In the genomic region with DNA sequence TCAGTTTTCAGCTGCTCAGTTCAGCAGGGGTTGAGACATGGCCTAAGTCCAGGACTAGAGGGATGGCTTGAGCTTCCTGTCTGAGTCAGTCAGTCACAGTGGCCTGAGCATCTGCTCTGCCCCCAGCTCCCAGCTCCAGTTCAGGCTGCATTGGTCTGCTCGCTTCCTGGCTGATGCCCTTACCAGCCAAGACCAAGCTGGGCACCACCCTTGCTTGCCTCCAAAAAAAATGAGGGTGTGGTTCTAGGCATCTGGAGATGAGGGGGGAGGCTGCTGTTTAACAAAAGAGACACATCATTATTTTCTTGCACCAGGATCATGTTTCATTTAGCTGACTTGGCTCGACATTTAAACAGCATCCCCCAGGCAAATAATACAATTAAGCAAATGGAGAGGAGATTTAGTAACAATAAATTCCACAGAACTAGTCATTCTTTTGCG, we compare ENCODE assay signal across 12 cellular contexts.
A peak's percentile ranks its signal among the peaks of the same experiment; 100 is the strongest.
DNase-seq lines count a peak whose midpoint lies in the region; ATAC-seq, FAIRE-seq and TF ChIP-seq lines count a peak whose summit lies in the region.
"Had no signal": no experiment of that assay in that cellular context is flagged by ENCODE, and none has a peak within 500 bp of the region (broad histone marks: within the 10 kb centered on the region; RNA-seq: fewer than 3 reads in every experiment).

No MANE protein-coding gene starts in this region.

- H3K9me3 Mint-ChIP-seq in astrocyte (ENCODE audit: unreplicated experiment) = no peaks in the 10 kb centered on the region

- H3K36me3 ChIP-seq in astrocyte (ENCODE audit: insufficient read depth, low read length) (no peaks in the 10 kb centered on the region), body of pancreas (replicated peaks in 1 of 2; ENCODE audit: insufficient read depth in 1 of 2, low read depth in 2 of 2) (no peaks in the 10 kb centered on the region)
- H3K36me3 ChIP-seq: vagina had no signal

- no peaks in the 10 kb centered on the region for H3K36me3 Mint-ChIP-seq in astrocyte (ENCODE audit: low read depth, unreplicated experiment)

- intact Hi-C loops in body of pancreas (cut with DNase I) = no loop called here

- peak; percentile 69 for DNase-seq in COR-L47 (lab: John Stamatoyannopoulos, UW)
- DNase-seq in M059J (ENCODE audit: low read depth) = peak; percentile 94
- DNase-seq in astrocyte (ENCODE audit: low read depth) = peak; percentile 85
- peak; percentile 26 for DNase-seq in left kidney (ENCODE audit: low read depth, low spot score)
- no peak for DNase-seq in body of pancreas
- DNase-seq in stimulated activated CD4-positive, alpha-beta T cell treated with anti-CD3 and anti-CD28 coated beads, Interleukin-4, amount 100 ng/mL, for 24 hours = no peak
- DNase-seq: SW 1271 had no signal

- no peaks in the 10 kb centered on the region for H3K27me3 Mint-ChIP-seq in astrocyte (ENCODE audit: low read depth, unreplicated experiment)
- H3K27me3 Mint-ChIP-seq: dendritic cell treated with granulocyte-macrophage colony-stimulating factor and Interleukin-4, amounts not matched to agents 40 ng/mL and 50 ng/mL, for 4 days had no signal

- H3K4me1 ChIP-seq in astrocyte (ENCODE audit: insufficient read depth, low read length) (peaks cover 13% of the 10 kb centered on the region), body of pancreas (no peaks in the 10 kb centered on the region)

- FAIRE-seq in astrocyte (lab: Jason Lieb, UNC) = peak; percentile 62

- no peak overlapping the region for H3K27ac Mint-ChIP-seq in astrocyte (ENCODE audit: unreplicated experiment)
- H3K27ac Mint-ChIP-seq: dendritic cell treated with granulocyte-macrophage colony-stimulating factor and Interleukin-4, amounts not matched to agents 40 ng/mL and 50 ng/mL, for 4 days had no signal

- H2AFZ ChIP-seq in astrocyte (ENCODE audit: low read depth, low read length) = no peak overlapping the region

- H3K4me3 ChIP-seq in astrocyte (ENCODE audit: insufficient read depth, low read depth, low read length) (no peak overlapping the region), body of pancreas (no peak overlapping the region)
- H3K4me3 ChIP-seq: vagina had no signal

- H3K27ac ChIP-seq in astrocyte (ENCODE audit: low read depth, low read length) = no peak overlapping the region
- no peak overlapping the region for H3K27ac ChIP-seq in body of pancreas
- H3K27ac ChIP-seq: vagina had no signal

- 65 to 72% methylated on average over 2 to 3 of the region's 3 CpGs for WGBS in body of pancreas, 2 donors

- H3K4me2 ChIP-seq in astrocyte (ENCODE audit: low read length) = peak overlapping the region; percentile 46

- no peaks in the 10 kb centered on the region for H3K27me3 ChIP-seq in astrocyte (ENCODE audit: insufficient read depth, low read length)
- no peaks in the 10 kb centered on the region for H3K27me3 ChIP-seq in body of pancreas
- H3K27me3 ChIP-seq: vagina had no signal

- H4K20me1 ChIP-seq in astrocyte (ENCODE audit: insufficient read depth, low read length) = no peaks in the 10 kb centered on the region

- ATAC-seq in body of pancreas (no peak), GM21367 (IDR thresholded peaks at IDR 0.05; ENCODE audit: unreplicated experiment) (no peak), GM18511 (IDR thresholded peaks at IDR 0.05; ENCODE audit: unreplicated experiment) (no peak)
- ATAC-seq: HCT116 had no signal

- peaks cover 9% of the 10 kb centered on the region for H3K4me1 Mint-ChIP-seq in astrocyte (ENCODE audit: low read depth, unreplicated experiment)

- H3K4me3 Mint-ChIP-seq in astrocyte (ENCODE audit: unreplicated experiment) = no peak overlapping the region
- H3K4me3 Mint-ChIP-seq: dendritic cell treated with granulocyte-macrophage colony-stimulating factor and Interleukin-4, amounts not matched to agents 40 ng/mL and 50 ng/mL, for 4 days had no signal

- no peaks in the 10 kb centered on the region for H3K79me2 ChIP-seq in astrocyte (ENCODE audit: insufficient read depth, low read length)

- TF ChIP-seq CTCF in astrocyte (IDR thresholded peaks at IDR 0.05; ENCODE audit: insufficient read depth, low read depth, low read length) (no peak), body of pancreas (IDR thresholded peaks at IDR 0.05) (no peak)

- TF ChIP-seq POLR2A in body of pancreas (IDR thresholded peaks at IDR 0.05) = no peak

- peak overlapping the region; percentile 2 for H3K9ac ChIP-seq in astrocyte (ENCODE audit: low read length)

- no peaks in the 10 kb centered on the region for H3K9me3 ChIP-seq in astrocyte (ENCODE audit: insufficient read depth, low read depth, low read length)
- H3K9me3 ChIP-seq in body of pancreas = no peaks in the 10 kb centered on the region

Comparison
In these comparisons a context has a peak if more than half of its experiments do, and no peak if none do; other contexts are left out.
1. DNase-seq: peak in COR-L47 (single experiment), M059J (single experiment), astrocyte (single experiment) and left kidney (single experiment); none in body of pancreas (0 of 4) and stimulated activated CD4-positive, alpha-beta T cell treated with anti-CD3 and anti-CD28 coated beads, Interleukin-4, amount 100 ng/mL, for 24 hours (single experiment).